In the genomic region with DNA sequence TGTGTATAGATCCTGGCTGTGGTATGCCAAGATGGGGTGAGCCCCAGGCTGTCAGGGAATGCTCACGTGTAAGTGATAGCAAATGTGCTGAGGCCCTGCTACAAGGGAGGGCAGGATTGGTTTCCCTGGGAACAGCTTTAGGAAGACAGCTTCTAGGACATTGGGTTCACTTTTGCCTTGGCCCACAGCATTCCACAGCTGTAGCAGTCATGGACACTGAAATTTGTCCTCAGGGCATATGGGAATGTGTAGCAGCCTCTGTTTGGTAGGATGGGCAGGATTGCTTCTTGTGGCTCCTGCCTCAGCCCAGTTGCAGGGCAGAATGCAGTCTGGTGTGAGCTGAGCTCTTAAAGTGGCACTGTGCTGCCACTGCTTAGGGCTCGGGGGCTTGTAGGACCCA, we compare ENCODE assay signal across 19 cellular contexts.
"Had no signal": no experiment of that assay in that cellular context is flagged by ENCODE, and none has a peak within 500 bp of the region (broad histone marks: within the 10 kb centered on the region; RNA-seq: fewer than 3 reads in every experiment).

No MANE protein-coding gene starts in this region.

- H3K9me3 ChIP-seq: colonic mucosa, psoas muscle had no signal

- H3K27me3 ChIP-seq: colonic mucosa, hepatocyte, right lobe of liver, spleen, testis, tibial nerve had no signal

- DNase-seq: colonic mucosa; dermis blood vessel endothelial cell; head of caudate nucleus; kidney glomerular epithelial cell; naive thymus-derived CD4-positive, alpha-beta T cell; nephron progenitor cell; psoas muscle; retina; right lobe of liver; spleen; stimulated activated CD4-positive, alpha-beta T cell treated with anti-CD3 and anti-CD28 coated beads, Interleukin-15, amount 100 ng/mL, for 24 hours; stimulated activated CD4-positive, alpha-beta T cell treated with anti-CD3 and anti-CD28 coated beads, Interleukin-2, amount 100 ng/mL, for 24 hours; stimulated activated CD4-positive, alpha-beta T cell treated with anti-CD3 and anti-CD28 coated beads, Interleukin-4, amount 100 ng/mL, for 4 hours; stimulated activated naive B cell treated with anti-CD40 and anti-IgM and Interleukin-4, amounts not matched to agents 10 μg/mL and 1 μg/mL and 100 μg/mL, for 72 hours; stimulated activated naive CD8-positive, alpha-beta T cell treated with anti-CD3 and anti-CD28 coated beads, Interleukin-15, amount 100 ng/mL, for 72 hours; testis had no signal

- H3K4me1 ChIP-seq: colonic mucosa, psoas muscle, right lobe of liver, spleen, testis had no signal

- H3K4me3 ChIP-seq: colonic mucosa, hepatocyte, psoas muscle, right lobe of liver, spleen, testis, tibial nerve had no signal

- ATAC-seq: esophagus mucosa; naive thymus-derived CD4-positive, alpha-beta T cell; psoas muscle; right lobe of liver; stimulated activated naive B cell treated with anti-CD40 and anti-IgM and Interleukin-4, amounts not matched to agents 10 μg/mL and 1 μg/mL and 100 μg/mL, for 72 hours; stimulated activated naive CD8-positive, alpha-beta T cell treated with anti-CD3 and anti-CD28 coated beads, Interleukin-15, amount 100 ng/mL, for 72 hours had no signal

- H3K27ac ChIP-seq: colonic mucosa, hepatocyte, psoas muscle, right lobe of liver, spleen, testis, tibial nerve had no signal

- H2AFZ ChIP-seq: hepatocyte had no signal

- H3K4me2 ChIP-seq: hepatocyte had no signal

- H3K36me3 ChIP-seq: colonic mucosa, right lobe of liver, spleen, tibial nerve had no signal
